1 cellular context compared by ENCODE assay signal in the genomic region with DNA sequence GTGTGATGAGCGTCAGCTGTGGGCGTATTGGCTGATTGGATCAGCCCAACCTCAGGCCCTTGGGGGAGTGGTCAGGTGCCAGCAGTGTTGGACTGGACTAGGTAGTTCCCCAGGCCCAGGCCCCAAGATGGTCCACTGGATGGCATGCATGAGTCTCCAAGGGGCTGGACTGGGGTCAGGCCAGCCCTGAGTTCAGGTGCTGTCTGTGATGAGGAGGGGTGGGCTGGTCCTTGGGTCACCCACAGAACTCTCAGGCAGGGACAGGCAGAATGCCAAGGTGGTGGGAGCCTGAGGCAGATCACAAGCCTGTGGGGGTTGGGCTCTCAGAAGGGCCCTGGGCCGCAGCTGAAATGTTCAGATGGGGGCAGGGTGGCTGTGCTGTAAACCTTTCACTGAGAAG.
TF ChIP-seq lines count a peak whose summit lies in the region.

No MANE protein-coding gene starts in this region.

TF ChIP-seq in GM23338, 12 proteins besides CTCF, POLR2A, EP300 and RAD21 (continued from another document):
- TF ChIP-seq, protein P1, sequence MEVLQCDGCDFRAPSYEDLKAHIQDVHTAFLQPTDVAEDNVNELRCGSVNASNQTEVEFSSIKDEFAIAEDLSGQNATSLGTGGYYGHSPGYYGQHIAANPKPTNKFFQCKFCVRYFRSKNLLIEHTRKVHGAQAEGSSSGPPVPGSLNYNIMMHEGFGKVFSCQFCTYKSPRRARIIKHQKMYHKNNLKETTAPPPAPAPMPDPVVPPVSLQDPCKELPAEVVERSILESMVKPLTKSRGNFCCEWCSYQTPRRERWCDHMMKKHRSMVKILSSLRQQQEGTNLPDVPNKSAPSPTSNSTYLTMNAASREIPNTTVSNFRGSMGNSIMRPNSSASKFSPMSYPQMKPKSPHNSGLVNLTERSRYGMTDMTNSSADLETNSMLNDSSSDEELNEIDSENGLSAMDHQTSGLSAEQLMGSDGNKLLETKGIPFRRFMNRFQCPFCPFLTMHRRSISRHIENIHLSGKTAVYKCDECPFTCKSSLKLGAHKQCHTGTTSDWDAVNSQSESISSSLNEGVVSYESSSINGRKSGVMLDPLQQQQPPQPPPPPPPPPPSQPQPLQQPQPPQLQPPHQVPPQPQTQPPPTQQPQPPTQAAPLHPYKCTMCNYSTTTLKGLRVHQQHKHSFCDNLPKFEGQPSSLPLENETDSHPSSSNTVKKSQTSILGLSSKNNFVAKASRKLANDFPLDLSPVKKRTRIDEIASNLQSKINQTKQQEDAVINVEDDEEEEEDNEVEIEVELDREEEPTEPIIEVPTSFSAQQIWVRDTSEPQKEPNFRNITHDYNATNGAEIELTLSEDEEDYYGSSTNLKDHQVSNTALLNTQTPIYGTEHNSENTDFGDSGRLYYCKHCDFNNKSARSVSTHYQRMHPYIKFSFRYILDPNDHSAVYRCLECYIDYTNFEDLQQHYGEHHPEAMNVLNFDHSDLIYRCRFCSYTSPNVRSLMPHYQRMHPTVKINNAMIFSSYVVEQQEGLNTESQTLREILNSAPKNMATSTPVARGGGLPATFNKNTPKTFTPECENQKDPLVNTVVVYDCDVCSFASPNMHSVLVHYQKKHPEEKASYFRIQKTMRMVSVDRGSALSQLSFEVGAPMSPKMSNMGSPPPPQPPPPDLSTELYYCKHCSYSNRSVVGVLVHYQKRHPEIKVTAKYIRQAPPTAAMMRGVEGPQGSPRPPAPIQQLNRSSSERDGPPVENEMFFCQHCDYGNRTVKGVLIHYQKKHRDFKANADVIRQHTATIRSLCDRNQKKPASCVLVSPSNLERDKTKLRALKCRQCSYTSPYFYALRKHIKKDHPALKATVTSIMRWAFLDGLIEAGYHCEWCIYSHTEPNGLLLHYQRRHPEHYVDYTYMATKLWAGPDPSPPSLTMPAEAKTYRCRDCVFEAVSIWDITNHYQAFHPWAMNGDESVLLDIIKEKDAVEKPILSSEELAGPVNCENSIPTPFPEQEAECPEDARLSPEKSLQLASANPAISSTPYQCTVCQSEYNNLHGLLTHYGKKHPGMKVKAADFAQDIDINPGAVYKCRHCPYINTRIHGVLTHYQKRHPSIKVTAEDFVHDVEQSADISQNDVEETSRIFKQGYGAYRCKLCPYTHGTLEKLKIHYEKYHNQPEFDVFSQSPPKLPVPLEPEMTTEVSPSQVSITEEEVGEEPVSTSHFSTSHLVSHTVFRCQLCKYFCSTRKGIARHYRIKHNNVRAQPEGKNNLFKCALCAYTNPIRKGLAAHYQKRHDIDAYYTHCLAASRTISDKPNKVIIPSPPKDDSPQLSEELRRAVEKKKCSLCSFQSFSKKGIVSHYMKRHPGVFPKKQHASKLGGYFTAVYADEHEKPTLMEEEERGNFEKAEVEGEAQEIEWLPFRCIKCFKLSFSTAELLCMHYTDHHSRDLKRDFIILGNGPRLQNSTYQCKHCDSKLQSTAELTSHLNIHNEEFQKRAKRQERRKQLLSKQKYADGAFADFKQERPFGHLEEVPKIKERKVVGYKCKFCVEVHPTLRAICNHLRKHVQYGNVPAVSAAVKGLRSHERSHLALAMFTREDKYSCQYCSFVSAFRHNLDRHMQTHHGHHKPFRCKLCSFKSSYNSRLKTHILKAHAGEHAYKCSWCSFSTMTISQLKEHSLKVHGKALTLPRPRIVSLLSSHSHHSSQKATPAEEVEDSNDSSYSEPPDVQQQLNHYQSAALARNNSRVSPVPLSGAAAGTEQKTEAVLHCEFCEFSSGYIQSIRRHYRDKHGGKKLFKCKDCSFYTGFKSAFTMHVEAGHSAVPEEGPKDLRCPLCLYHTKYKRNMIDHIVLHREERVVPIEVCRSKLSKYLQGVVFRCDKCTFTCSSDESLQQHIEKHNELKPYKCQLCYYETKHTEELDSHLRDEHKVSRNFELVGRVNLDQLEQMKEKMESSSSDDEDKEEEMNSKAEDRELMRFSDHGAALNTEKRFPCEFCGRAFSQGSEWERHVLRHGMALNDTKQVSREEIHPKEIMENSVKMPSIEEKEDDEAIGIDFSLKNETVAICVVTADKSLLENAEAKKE (CRISPR knock-in tag; IDR thresholded peaks at IDR 0.05), result no peak
- no peak for TF ChIP-seq ZNF331 (CRISPR knock-in tag; IDR thresholded peaks at IDR 0.05; ENCODE audit: low read depth)
TF ChIP-seq in GM23338: peak in this region for 0.
